ENCODE assay signal across 31 cellular contexts in the genomic region with DNA sequence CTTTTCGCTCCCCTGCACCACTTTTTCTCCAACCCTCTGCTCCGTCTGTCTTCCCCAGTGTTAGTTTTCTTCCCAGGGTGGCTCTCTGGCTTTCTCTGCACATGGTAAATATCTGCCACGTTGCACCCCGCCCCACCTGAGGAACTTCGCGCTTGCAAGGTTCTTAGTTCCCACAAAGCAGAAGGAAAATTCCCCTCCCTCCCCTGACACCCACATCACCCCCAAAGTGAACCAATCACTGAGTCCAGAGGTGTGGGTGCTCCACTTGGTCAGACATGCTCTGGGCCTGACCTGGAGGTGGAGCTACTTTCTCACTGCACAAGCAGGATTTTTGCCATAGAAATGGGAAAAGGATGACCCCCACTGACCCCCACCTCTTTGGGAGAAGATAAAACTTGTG.
"Had no signal": no experiment of that assay in that cellular context is flagged by ENCODE, and none has a peak within 500 bp of the region (broad histone marks: within the 10 kb centered on the region; RNA-seq: fewer than 3 reads in every experiment).

No MANE protein-coding gene starts in this region.

- H3K9me3 ChIP-seq: MG63, SJCRH30 had no signal

- DNase-seq: activated B cell treated with CpG ODN at 0.5 μM for 24 hours; activated CD4-positive, alpha-beta T cell treated with anti-CD3 and anti-CD28 coated beads for 4 hours; activated CD4-positive, alpha-beta T cell treated with anti-CD3 and anti-CD28 coated beads, Interleukin-2, amount 50 U/mL, for 4 hours; activated CD4-positive, CD25-positive, alpha-beta regulatory T cell treated with anti-CD3 and anti-CD28 coated beads, Interleukin-2, amount 50 U/mL, for 72 hours; activated CD8-positive, alpha-beta T cell treated with anti-CD3 and anti-CD28 coated beads for 36 hours; activated gamma-delta T cell; activated naive CD4-positive, alpha-beta T cell treated with Interleukin-2 at 50 U/mL for 16 hours; activated T-cell treated with anti-CD3 and anti-CD28 coated beads, Interleukin-2, amount 50 U/mL, for 24 hours; anterior cingulate cortex; caudate nucleus; MG63; NCI-H1048; NCI-H1105 treated with DMSO at 0.1 percent for 48 hours; NCI-H1436; NCI-H1694; NCI-H1930; NCI-H2081 treated with DMSO at 0.1 percent for 48 hours; NCI-H226; NCI-H524 treated with DMSO at 0.1 percent for 48 hours; NCI-H774; SHP77; SJCRH30; T-helper 2 cell; T-helper 9 cell had no signal

- H3K27me3 ChIP-seq: MG63 had no signal

- H3K36me3 ChIP-seq: MG63, SJCRH30 had no signal

- H3K4me3 ChIP-seq: K562, MG63, SJCRH30, SK-N-MC had no signal

- H3K27me3 Mint-ChIP-seq: activated CD8-positive, alpha-beta T cell treated with anti-CD3 and anti-CD28 coated beads for 36 hours; activated naive CD4-positive, alpha-beta T cell treated with anti-CD3 and anti-CD28 coated beads, Interleukin-2, amount 50 U/mL, for 24 hours; activated T-cell treated with anti-CD3 and anti-CD28 coated beads, Interleukin-2, amount 50 U/mL, for 24 hours had no signal

- H3K36me3 Mint-ChIP-seq: brain had no signal

- ATAC-seq: activated CD8-positive, alpha-beta T cell treated with anti-CD3 and anti-CD28 coated beads for 36 hours; K562; Panc1 had no signal

- H3K27ac ChIP-seq: SJCRH30, SK-N-MC, VCaP had no signal

- H3K27ac Mint-ChIP-seq: activated B cell treated with CpG ODN at 0.5 μM for 24 hours; activated CD8-positive, alpha-beta T cell treated with anti-CD3 and anti-CD28 coated beads for 36 hours; activated naive CD4-positive, alpha-beta T cell treated with anti-CD3 and anti-CD28 coated beads, Interleukin-2, amount 50 U/mL, for 24 hours; activated T-cell treated with anti-CD3 and anti-CD28 coated beads, Interleukin-2, amount 50 U/mL, for 24 hours; activated T-helper 2 cell treated with anti-CD3 and anti-CD28 coated beads, Interferon-gamma antibody, Interleukin-2, Interleukin-4, amounts not matched to agents 10 μg/mL and 5 μg/mL and 100 μg/mL, durations not matched to agents 14 hours and 24 hours and 36 hours had no signal

- H3K4me3 Mint-ChIP-seq: activated B cell treated with CpG ODN at 0.5 μM for 24 hours; activated CD8-positive, alpha-beta T cell treated with anti-CD3 and anti-CD28 coated beads for 36 hours; activated naive CD4-positive, alpha-beta T cell treated with anti-CD3 and anti-CD28 coated beads, Interleukin-2, amount 50 U/mL, for 24 hours; activated T-cell treated with anti-CD3 and anti-CD28 coated beads, Interleukin-2, amount 50 U/mL, for 24 hours; brain had no signal

- H3K4me1 ChIP-seq: SJCRH30 had no signal

- H3K9me3 Mint-ChIP-seq: activated B cell treated with CpG ODN at 0.5 μM for 24 hours; activated CD8-positive, alpha-beta T cell treated with anti-CD3 and anti-CD28 coated beads for 36 hours; activated naive CD4-positive, alpha-beta T cell treated with anti-CD3 and anti-CD28 coated beads, Interleukin-2, amount 50 U/mL, for 24 hours; activated T-cell treated with anti-CD3 and anti-CD28 coated beads, Interleukin-2, amount 50 U/mL, for 24 hours; activated T-helper 2 cell treated with anti-CD3 and anti-CD28 coated beads, Interferon-gamma antibody, Interleukin-2, Interleukin-4, amounts not matched to agents 10 μg/mL and 5 μg/mL and 100 μg/mL, durations not matched to agents 14 hours and 24 hours and 36 hours had no signal
